ENCODE assay signal across 9 cellular contexts in the genomic region with DNA sequence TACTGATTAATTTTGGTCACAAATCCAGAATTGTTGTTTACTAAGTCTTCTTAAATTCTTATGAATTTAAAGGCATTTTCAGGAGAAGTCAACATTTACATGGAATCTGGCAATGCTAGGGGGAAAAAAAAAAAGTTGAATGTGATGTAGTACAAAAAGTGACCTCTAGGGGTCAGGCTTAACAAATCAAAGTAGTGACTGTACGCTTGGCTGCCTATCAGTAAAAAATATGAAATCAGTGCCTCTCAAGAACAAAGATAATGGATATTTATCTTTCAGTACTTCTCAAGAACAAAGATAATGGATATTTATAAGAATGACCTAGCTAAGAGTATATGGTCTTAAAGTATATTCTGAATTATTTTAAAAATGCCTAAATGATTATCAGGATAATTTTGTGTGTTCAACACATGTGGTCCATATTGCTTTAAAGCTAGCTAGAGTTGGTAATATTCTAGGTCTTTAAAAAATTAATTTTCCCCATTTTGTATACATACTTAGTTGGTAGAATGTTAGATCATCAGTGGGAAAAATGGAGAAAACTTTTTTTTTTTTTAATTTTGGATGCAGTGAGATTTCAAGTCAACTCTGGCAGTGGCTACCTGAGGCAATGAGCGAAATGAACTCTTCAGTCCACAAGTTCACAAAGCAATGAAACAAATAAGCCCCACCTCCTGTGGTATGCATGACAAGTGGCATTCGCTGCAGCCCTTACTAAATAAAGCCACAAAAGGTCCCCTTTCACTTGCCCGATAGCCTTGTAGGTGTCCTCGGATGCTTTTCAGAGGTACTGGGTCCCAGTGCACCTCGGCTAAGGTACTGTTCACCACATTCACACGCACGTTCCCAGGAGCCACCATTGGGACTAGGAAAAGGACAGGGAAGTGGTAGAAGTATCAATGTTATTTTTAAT. TPM values are rescaled to one million over a fixed set of nuclear protein-coding genes. Genes with fewer than 3 reads are reported as not detected.
A peak's percentile ranks its signal among the peaks of the same experiment; 100 is the strongest.
DNase-seq lines count a peak whose midpoint lies in the region; ATAC-seq, FAIRE-seq and TF ChIP-seq lines count a peak whose summit lies in the region.
"Had no signal": no experiment of that assay in that cellular context is flagged by ENCODE, and none has a peak within 500 bp of the region (broad histone marks: within the 10 kb centered on the region; RNA-seq: fewer than 3 reads in every experiment).

No MANE protein-coding gene starts in this region.

- DNase-seq in DMS153 treated with DMSO at 0.1 percent for 48 hours (lab: John Stamatoyannopoulos, UW; ENCODE audit: unreplicated experiment): peak; percentile 56
- no peak for DNase-seq in DMS153 (lab: John Stamatoyannopoulos, UW)
- DNase-seq in HS-5 (ENCODE audit: low read depth): peak; percentile 24
- peak; percentile 38 for DNase-seq in NCI-H82 treated with DMSO at 0.1 percent for 48 hours (lab: John Stamatoyannopoulos, UW; ENCODE audit: unreplicated experiment)
- peak; percentile 84 for DNase-seq in choroid plexus epithelial cell (ENCODE audit: low read depth)
- DNase-seq in HepG2 (ENCODE audit: low spot score): peak; percentile 43
- DNase-seq in activated T-cell treated with anti-CD3 and anti-CD28 coated beads, Interleukin-2, amount 50 U/mL, for 4 hours: no peak

- H3K9ac ChIP-seq in HepG2 (ENCODE audit: insufficient read depth, low read depth, low read length): no peak overlapping the region

- FAIRE-seq in HepG2 (lab: Jason Lieb, UNC): peak; percentile 56

- no peaks in the 10 kb centered on the region for H3K4me1 Mint-ChIP-seq in activated T-cell treated with anti-CD3 and anti-CD28 coated beads, Interleukin-2, amount 50 U/mL, for 4 hours (ENCODE audit: low read depth)

- H3K4me2 ChIP-seq in HepG2 (ENCODE audit: low read depth, low read length): no peak overlapping the region

- H4K20me1 ChIP-seq in HepG2 (ENCODE audit: insufficient read depth, low read length): no peaks in the 10 kb centered on the region; the same call in 1 of the 2 replicates

- H3K36me3 ChIP-seq in HepG2 (replicated peaks in 1 of 2; ENCODE audit: control insufficient read depth in 1 of 2, insufficient read depth in 2 of 2, low read length in 2 of 2): no peaks in the 10 kb centered on the region

- no TSS peak for BruUV-seq in HepG2 (replicated peaks; lab: Mats Ljungman, UMichigan)

- H3K4me3 ChIP-seq in choroid plexus epithelial cell (ENCODE audit: low read depth, low read length): no peak overlapping the region
- no peak overlapping the region for H3K4me3 ChIP-seq in HepG2 (replicated peaks in 1 of 3; ENCODE audit: insufficient read depth in 1 of 3, low read depth in 2 of 3, low read length in 3 of 3)

- TF ChIP-seq CTCF in choroid plexus epithelial cell (conservative IDR thresholded peaks at IDR 0.05; ENCODE audit: low read depth, low read length) (peak; percentile 63), HepG2 (CRISPR knock-in tag; IDR thresholded peaks at IDR 0.05) (peak; percentile 72)

- WGBS in HepG2 (ENCODE audit: low lambda C conversion rate): 42% methylated on average over 8 of the region's 8 CpGs

- H3K27ac ChIP-seq in HepG2 (ENCODE audit: extremely low read length, insufficient read depth, low read length): no peak overlapping the region

- H3K9me3 Mint-ChIP-seq in activated T-cell treated with anti-CD3 and anti-CD28 coated beads, Interleukin-2, amount 50 U/mL, for 4 hours: no peaks in the 10 kb centered on the region
- H3K9me3 Mint-ChIP-seq: activated T-cell treated with anti-CD3 and anti-CD28 coated beads, Interleukin-2, amount 50 U/mL, for 72 hours had no signal

- POLR2A ChIA-PET in HepG2 (lab: Yijun Ruan, JAX): no interaction called here

- no peaks in the 10 kb centered on the region for H3K27me3 ChIP-seq in HepG2 (ENCODE audit: control insufficient read depth in 1 of 2, insufficient read depth in 2 of 2, low read length in 2 of 2)

- intact Hi-C loops in HepG2 (cut with micrococcal nuclease; ENCODE audit: unreplicated experiment): loop anchor here (1.0 to 10.0 kb wide), 3 partner anchors 203 to 316 kb away; no protein-coding TSS in a partner anchor

- TF ChIP-seq RAD21 in HepG2 (CRISPR knock-in tag; IDR thresholded peaks at IDR 0.05): no peak

- H3K79me2 ChIP-seq in HepG2 (ENCODE audit: insufficient read depth, low read length): no peaks in the 10 kb centered on the region

- CTCF ChIA-PET in HepG2 (lab: Yijun Ruan, JAX; ENCODE audit: low intra/inter-chr PET ratio, low total read pairs): interaction anchor here (1.9 kb wide), 2 partner anchors 278 to 316 kb away, joined by 15 to 31 read pairs; no protein-coding TSS in a partner anchor

- ATAC-seq in HepG2 (peak; percentile 69), HG02938 (IDR thresholded peaks at IDR 0.05; ENCODE audit: unreplicated experiment) (no peak)
- no peak for ATAC-seq in activated T-cell treated with anti-CD3 and anti-CD28 coated beads, Interleukin-2, amount 50 U/mL, for 4 hours
- ATAC-seq: activated T-cell treated with anti-CD3 and anti-CD28 coated beads, Interleukin-2, amount 50 U/mL, for 72 hours had no signal

- no peak for TF ChIP-seq POLR2A in HepG2 (IDR thresholded peaks at IDR 0.05; ENCODE audit: insufficient read depth in 1 of 2, low read depth in 2 of 2, low read length in 2 of 2)

- no peaks in the 10 kb centered on the region for H3K4me1 ChIP-seq in HepG2 (ENCODE audit: insufficient read depth, low read length)

- H3K36me3 Mint-ChIP-seq in activated T-cell treated with anti-CD3 and anti-CD28 coated beads, Interleukin-2, amount 50 U/mL, for 4 hours (ENCODE audit: insufficient read depth): no peaks in the 10 kb centered on the region

- H3K9me3 ChIP-seq in HepG2 (ENCODE audit: low read length): no peaks in the 10 kb centered on the region

- no peak for TF ChIP-seq EP300 in HepG2 (IDR thresholded peaks at IDR 0.05; ENCODE audit: low read depth in 2 of 2, low read length in 2 of 2)
- TF ChIP-seq EP300 in HepG2 (CRISPR knock-in tag; IDR thresholded peaks at IDR 0.05; ENCODE audit: borderline replicate concordance): no peak

- peaks cover 4% of the 10 kb centered on the region for H3K27me3 Mint-ChIP-seq in activated T-cell treated with anti-CD3 and anti-CD28 coated beads, Interleukin-2, amount 50 U/mL, for 4 hours (ENCODE audit: low read depth)

- in situ Hi-C loops in HepG2 (cut with HindIII; ENCODE audit: extremely low pct_ligation_motif_present, low pct_unique_long_range_greater_than_20kb): no loop called here

- no peak overlapping the region for H2AFZ ChIP-seq in HepG2 (ENCODE audit: low read length)

- no peak overlapping the region for H3K4me3 Mint-ChIP-seq in activated T-cell treated with anti-CD3 and anti-CD28 coated beads, Interleukin-2, amount 50 U/mL, for 4 hours
- H3K4me3 Mint-ChIP-seq: activated T-cell treated with anti-CD3 and anti-CD28 coated beads, Interleukin-2, amount 50 U/mL, for 72 hours had no signal

TF ChIP-seq in HepG2, 621 proteins besides CTCF, POLR2A, EP300 and RAD21 (continues in another document):
- TF ChIP-seq, protein P1, sequence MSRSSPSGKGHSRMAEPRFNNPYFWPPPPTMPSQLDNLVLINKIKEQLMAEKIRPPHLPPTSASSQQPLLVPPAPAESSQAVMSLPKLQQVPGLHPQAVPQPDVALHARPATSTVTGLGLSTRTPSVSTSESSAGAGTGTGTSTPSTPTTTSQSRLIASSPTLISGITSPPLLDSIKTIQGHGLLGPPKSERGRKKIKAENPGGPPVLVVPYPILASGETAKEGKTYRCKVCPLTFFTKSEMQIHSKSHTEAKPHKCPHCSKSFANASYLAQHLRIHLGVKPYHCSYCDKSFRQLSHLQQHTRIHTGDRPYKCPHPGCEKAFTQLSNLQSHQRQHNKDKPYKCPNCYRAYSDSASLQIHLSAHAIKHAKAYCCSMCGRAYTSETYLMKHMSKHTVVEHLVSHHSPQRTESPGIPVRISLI (CRISPR knock-in tag; IDR thresholded peaks at IDR 0.05; ENCODE audit: borderline replicate concordance): peak; percentile 84; the same call in 1 of the 2 replicates
- TF ChIP-seq, protein P2, sequence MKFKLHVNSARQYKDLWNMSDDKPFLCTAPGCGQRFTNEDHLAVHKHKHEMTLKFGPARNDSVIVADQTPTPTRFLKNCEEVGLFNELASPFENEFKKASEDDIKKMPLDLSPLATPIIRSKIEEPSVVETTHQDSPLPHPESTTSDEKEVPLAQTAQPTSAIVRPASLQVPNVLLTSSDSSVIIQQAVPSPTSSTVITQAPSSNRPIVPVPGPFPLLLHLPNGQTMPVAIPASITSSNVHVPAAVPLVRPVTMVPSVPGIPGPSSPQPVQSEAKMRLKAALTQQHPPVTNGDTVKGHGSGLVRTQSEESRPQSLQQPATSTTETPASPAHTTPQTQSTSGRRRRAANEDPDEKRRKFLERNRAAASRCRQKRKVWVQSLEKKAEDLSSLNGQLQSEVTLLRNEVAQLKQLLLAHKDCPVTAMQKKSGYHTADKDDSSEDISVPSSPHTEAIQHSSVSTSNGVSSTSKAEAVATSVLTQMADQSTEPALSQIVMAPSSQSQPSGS (CRISPR knock-in tag; IDR thresholded peaks at IDR 0.05): no peak
- no peak for TF ChIP-seq HMGA1 (CRISPR knock-in tag; conservative IDR thresholded peaks at IDR 0.05)
- TF ChIP-seq SMC3 (IDR thresholded peaks at IDR 0.05; ENCODE audit: low read length): peak; percentile 69
- no peak for TF ChIP-seq ZFYVE20 (CRISPR knock-in tag; IDR thresholded peaks at IDR 0.05; ENCODE audit: borderline replicate concordance, low read depth)

RNA-seq across cellular contexts. Expression of a gene that starts 51.2 kb away (rescaled TPM):
- not detected in 2 replicates for total RNA-seq in HepG2 (2016; rRNA removed; fragmentation: Illumina TruSeq; extraction: Trizol)
- total RNA-seq in HepG2 (2016; cell fraction: cytosol; rRNA removed; fragmentation: Illumina TruSeq; extraction: Trizol; ENCODE audit: low read depth): not detected in 2 replicates
- not detected in 2 replicates for total RNA-seq in HepG2 (2016; cell fraction: insoluble cytoplasmic fraction; rRNA removed; fragmentation: Illumina TruSeq; extraction: Trizol)
- total RNA-seq in HepG2 (2016; cell fraction: membrane; rRNA removed; fragmentation: Illumina TruSeq; extraction: Trizol): not detected in 2 replicates
- total RNA-seq in HepG2 (2016; cell fraction: nucleus; rRNA removed; fragmentation: Illumina TruSeq; extraction: Trizol): not detected in 2 replicates
- 0.05 TPM in 1 of 2 replicates, not detected in the other for polyA plus RNA-seq in HepG2 (2011; rRNA removed)
- 0.11 and 0.12 TPM in 2 replicates for polyA plus RNA-seq in HepG2 (2011; cell fraction: cytosol; rRNA removed)
- not detected in 2 replicates for polyA plus RNA-seq in HepG2 (2011; cell fraction: nucleus; rRNA removed)
- polyA plus RNA-seq in HepG2 (2012): 0.05 TPM in 1 of 2 replicates, not detected in the other
- polyA plus RNA-seq in HepG2 (2016; cell fraction: cytosol; fragmentation: Illumina TruSeq; extraction: Trizol; ENCODE audit: low read depth): not detected in 2 replicates
- not detected in 2 replicates for polyA plus RNA-seq in HepG2 (2016; cell fraction: insoluble cytoplasmic fraction; fragmentation: Illumina TruSeq; extraction: Trizol; ENCODE audit: low read depth)
- not detected in 2 replicates for polyA plus RNA-seq in HepG2 (2016; cell fraction: membrane; fragmentation: Illumina TruSeq; extraction: Trizol; ENCODE audit: low read depth)
- polyA plus RNA-seq in HepG2 (2016; cell fraction: nucleus; fragmentation: Illumina TruSeq; extraction: Trizol; ENCODE audit: insufficient read depth, low read depth): not detected in 2 replicates
- polyA minus RNA-seq in HepG2 (2011; rRNA and poly(A)+ RNA removed; ENCODE audit: low replicate concordance): not detected in 2 replicates
- not detected in 2 replicates for polyA minus RNA-seq in HepG2 (2011; cell fraction: cytosol; rRNA and poly(A)+ RNA removed)
- polyA minus RNA-seq in HepG2 (2011; cell fraction: nucleus; rRNA and poly(A)+ RNA removed): not detected in 2 replicates
- not detected for total RNA-seq in activated T-cell treated with anti-CD3 and anti-CD28 coated beads, Interleukin-2, amount 50 U/mL, for 4 hours
- total RNA-seq: activated T-cell treated with anti-CD3 and anti-CD28 coated beads, Interleukin-2, amount 50 U/mL, for 72 hours had no signal

Comparison
In these comparisons a context has a peak if more than half of its experiments do, and no peak if none do; other contexts are left out.
1. DNase-seq: peak in DMS153 treated with DMSO at 0.1 percent for 48 hours (single experiment), HS-5 (single experiment), NCI-H82 treated with DMSO at 0.1 percent for 48 hours (single experiment), choroid plexus epithelial cell (single experiment) and HepG2 (single experiment); none in DMS153 (single experiment) and activated T-cell treated with anti-CD3 and anti-CD28 coated beads, Interleukin-2, amount 50 U/mL, for 4 hours (single experiment).